In genomic region chr3:190585771-190586630, GRCh38 we compare ENCODE assay signal across 8 cellular contexts.
DNase-seq lines count a peak whose midpoint lies in the region; ATAC-seq and TF ChIP-seq lines count a peak whose summit lies in the region.

No MANE protein-coding gene starts in this region.

- no peak overlapping the region for H2AK5ac ChIP-seq in mesendoderm (ENCODE audit: low read length)

- BruUV-seq in Panc1 (replicated peaks; lab: Mats Ljungman, UMichigan), result no TSS peak

- POLR2A ChIA-PET in Panc1 (lab: Charles Lee), result no interaction called here

- no peak overlapping the region for H3K23ac ChIP-seq in mesendoderm (ENCODE audit: low read length)

- H3K27me3 ChIP-seq in BLaER1 treated with 17β-estradiol and CSF1 and Interleukin-3, amounts not matched to agents 10 nM and 100 nM, result no peaks in the 10 kb centered on the region
- H3K27me3 ChIP-seq in Panc1 (ENCODE audit: control insufficient read depth, insufficient read depth, low read length), result no peaks in the 10 kb centered on the region
- H3K27me3 ChIP-seq in mesendoderm (ENCODE audit: insufficient read depth, low read length, poor library complexity), result no peaks in the 10 kb centered on the region
- no peaks in the 10 kb centered on the region for H3K27me3 ChIP-seq in upper lobe of right lung

- H2BK120ac ChIP-seq in mesendoderm (ENCODE audit: low read depth, low read length), result no peak overlapping the region

- H3K4ac ChIP-seq in mesendoderm (ENCODE audit: low read depth, low read length), result no peak overlapping the region

- H2BK15ac ChIP-seq in mesendoderm (replicated peaks; ENCODE audit: low read depth), result no peak overlapping the region

- H3K4me3 ChIP-seq in BLaER1 treated with 17β-estradiol and CSF1 and Interleukin-3, amounts not matched to agents 10 nM and 100 nM, result no peak overlapping the region
- no peak overlapping the region for H3K4me3 ChIP-seq in Panc1 (ENCODE audit: low read depth in 2 of 2, low read length in 2 of 2)
- H3K4me3 ChIP-seq in mesendoderm (ENCODE audit: low read length), result no peak overlapping the region
- no peak overlapping the region for H3K4me3 ChIP-seq in upper lobe of right lung

- peak overlapping the region in 5 of 11 experiments; percentile 5 to 32 (median 14); a peak in 6 of 22 replicates for H3K9ac ChIP-seq in BLaER1 treated with 17β-estradiol and CSF1 and Interleukin-3, amounts not matched to agents 10 nM and 100 nM
- H3K9ac ChIP-seq in mesendoderm (ENCODE audit: low read length), result no peak overlapping the region

- DNase-seq in Panc1 (ENCODE audit: low read depth, low spot score) (peak; percentile 85), amniotic stem cell (lab: John Stamatoyannopoulos, UW) (peak; percentile 72), mesendoderm (peak; percentile 95), upper lobe of right lung (no peak), KG1 (lab: John Stamatoyannopoulos, UW) (no peak), NCI-H187 treated with DMSO at 0.1 percent for 48 hours (lab: John Stamatoyannopoulos, UW) (no peak)

- H4K5ac ChIP-seq in mesendoderm (ENCODE audit: low read length), result no peak overlapping the region

- no peak for TF ChIP-seq CTCF in Panc1 (IDR thresholded peaks at IDR 0.05)
- TF ChIP-seq CTCF in upper lobe of right lung (IDR thresholded peaks at IDR 0.05), result no peak

- ATAC-seq in HG02642 (IDR thresholded peaks at IDR 0.05; ENCODE audit: poor library complexity, unreplicated experiment), result peak; percentile 2
- ATAC-seq in Panc1, result peak; percentile 90
- ATAC-seq in upper lobe of right lung, result peak; percentile 94

- no peak overlapping the region for H3K56ac ChIP-seq in mesendoderm (ENCODE audit: low read length)

- in situ Hi-C loops in Panc1 (cut with HindIII; ENCODE audit: low pct_unique_long_range_greater_than_20kb, low sequenced_read_pairs), result no loop called here

- CTCF ChIA-PET in Panc1 (lab: Charles Lee), result no interaction called here

- no peak overlapping the region for H2BK5ac ChIP-seq in mesendoderm (ENCODE audit: low read length)

- peaks cover 0 to 13% (median 0%) of the 10 kb centered on the region in 11 experiments; a peak in 4 of 22 replicates for H3K36me3 ChIP-seq in BLaER1 treated with 17β-estradiol and CSF1 and Interleukin-3, amounts not matched to agents 10 nM and 100 nM
- H3K36me3 ChIP-seq in Panc1 (ENCODE audit: control insufficient read depth, insufficient read depth, low read length) (no peaks in the 10 kb centered on the region), mesendoderm (ENCODE audit: control insufficient read depth, insufficient read depth, low read length) (no peaks in the 10 kb centered on the region), upper lobe of right lung (no peaks in the 10 kb centered on the region)

- no peak overlapping the region for H4K8ac ChIP-seq in mesendoderm (ENCODE audit: low read depth, low read length)

- no peaks in the 10 kb centered on the region for H4K20me1 ChIP-seq in BLaER1 treated with 17β-estradiol and CSF1 and Interleukin-3, amounts not matched to agents 10 nM and 100 nM

- peak overlapping the region; percentile 25 to 80 (median 47); a peak in 20 of 22 replicates for H3K4me2 ChIP-seq in BLaER1 treated with 17β-estradiol and CSF1 and Interleukin-3, amounts not matched to agents 10 nM and 100 nM
- H3K4me2 ChIP-seq in mesendoderm (ENCODE audit: low read length), result no peak overlapping the region

- H3K9me3 ChIP-seq in BLaER1 treated with 17β-estradiol and CSF1 and Interleukin-3, amounts not matched to agents 10 nM and 100 nM (replicated peaks in 1 of 11), result 0 out of 22 replicates have a peak, but pooled peaks cover 0 to 7% (median 0%) of the 10 kb centered on the region in 11 experiments
- H3K9me3 ChIP-seq in Panc1 (ENCODE audit: control insufficient read depth, insufficient read depth, low read depth, low read length) (no peaks in the 10 kb centered on the region), upper lobe of right lung (no peaks in the 10 kb centered on the region)

- intact Hi-C loops in Panc1 (cut with micrococcal nuclease; ENCODE audit: unreplicated experiment) (no loop called here), upper lobe of right lung (cut with DNase I) (no loop called here)

- peak overlapping the region in 9 of 11 experiments; percentile 39 to 67 (median 57); a peak in 17 of 22 replicates for H3K27ac ChIP-seq in BLaER1 treated with 17β-estradiol and CSF1 and Interleukin-3, amounts not matched to agents 10 nM and 100 nM
- no peak overlapping the region for H3K27ac ChIP-seq in Panc1 (ENCODE audit: low read length)
- H3K27ac ChIP-seq in mesendoderm (ENCODE audit: low read depth, low read length), result no peak overlapping the region
- no peak overlapping the region for H3K27ac ChIP-seq in upper lobe of right lung

- peaks cover 12 to 47% (median 32%) of the 10 kb centered on the region in 10 experiments for H3K4me1 ChIP-seq in BLaER1 treated with 17β-estradiol and CSF1 and Interleukin-3, amounts not matched to agents 10 nM and 100 nM
- 0 out of 2 replicates have a peak, but pooled peaks cover 7% of the 10 kb centered on the region for H3K4me1 ChIP-seq in Panc1 (ENCODE audit: control insufficient read depth, insufficient read depth, low read length)
- H3K4me1 ChIP-seq in mesendoderm (ENCODE audit: control insufficient read depth, low read depth, low read length), result peaks cover 6% of the 10 kb centered on the region
- H3K4me1 ChIP-seq in upper lobe of right lung, result peaks cover 16% of the 10 kb centered on the region

- no peaks in the 10 kb centered on the region for H3K79me2 ChIP-seq in mesendoderm (ENCODE audit: control insufficient read depth, insufficient read depth, low read length)

- WGBS in mesendoderm (ENCODE audit: extremely low coverage, insufficient coverage, low lambda C conversion rate), result no CpG with 5 or more reads among the region's 6 CpGs

- no peaks in the 10 kb centered on the region for H3K79me1 ChIP-seq in mesendoderm (ENCODE audit: low read length)

- peak overlapping the region; percentile 64 for H3K18ac ChIP-seq in mesendoderm (ENCODE audit: low read length)

Comparison
In these comparisons a context has a peak if more than half of its experiments do, and no peak if none do; other contexts are left out.
1. H3K27ac ChIP-seq: peak in BLaER1 treated with 17β-estradiol and CSF1 and Interleukin-3, amounts not matched to agents 10 nM and 100 nM (9 of 11); none in Panc1 (single experiment), mesendoderm (single experiment) and upper lobe of right lung (single experiment).
2. ATAC-seq: peak in every context shown above with its lines; median percentile 94 in upper lobe of right lung; 90 in Panc1; 2 in HG02642.
3. DNase-seq: peak in Panc1 (single experiment), amniotic stem cell (single experiment) and mesendoderm (single experiment); none in upper lobe of right lung (single experiment), KG1 (single experiment) and NCI-H187 treated with DMSO at 0.1 percent for 48 hours (single experiment).